Comparison of ENCODE assay signal across 22 cellular contexts in genomic region chr1:41277371-41277994, GRCh38. TPM values are rescaled to one million over a fixed set of nuclear protein-coding genes. Genes with fewer than 3 reads are reported as not detected.
A peak's percentile ranks its signal among the peaks of the same experiment; 100 is the strongest.
DNase-seq lines count a peak whose midpoint lies in the region; ATAC-seq, FAIRE-seq and TF ChIP-seq lines count a peak whose summit lies in the region.
"Had no signal": no experiment of that assay in that cellular context is flagged by ENCODE, and none has a peak within 500 bp of the region (broad histone marks: within the 10 kb centered on the region; RNA-seq: fewer than 3 reads in every experiment).

No MANE protein-coding gene starts in this region.

- H3K27ac Mint-ChIP-seq in GM23338 (no peak overlapping the region), memory B cell (no peak overlapping the region), WTC11 (no peak overlapping the region)
- H3K27ac Mint-ChIP-seq: activated CD8-positive, alpha-beta T cell treated with anti-CD3 and anti-CD28 coated beads, Interleukin-2, amount 10 ng/mL, durations not matched to agents 7 days and 5 days had no signal

- CTCF ChIA-PET in WTC11 (lab: Charles Lee) = interaction anchor here (0.9 to 2.7 kb wide), 6 partner anchors 14 to 206 kb away, joined by 3 to 16 read pairs (median 4); partner anchors contain the start of genes EDN2 and FOXO6

- H3K27ac ChIP-seq in GM23338 (ENCODE audit: low read depth) (no peak overlapping the region), WERI-Rb-1 (no peak overlapping the region), small intestine (ENCODE audit: low read depth in 1 of 2, low read length in 1 of 2) (no peak overlapping the region)
- H3K27ac ChIP-seq: KMS-11, SJCRH30, suprapubic skin had no signal

- H3K9me3 ChIP-seq in WERI-Rb-1 (ENCODE audit: severe bottlenecking) (no peaks in the 10 kb centered on the region), small intestine (ENCODE audit: control insufficient read depth, low read depth) (no peaks in the 10 kb centered on the region)
- H3K9me3 ChIP-seq: SJCRH30, suprapubic skin had no signal

- H3K9me2 ChIP-seq in GM23338 (ENCODE audit: insufficient read depth) = no peaks in the 10 kb centered on the region

- H3K79me2 ChIP-seq in GM23338 (replicated peaks; ENCODE audit: insufficient read depth) = no peaks in the 10 kb centered on the region

- no peaks in the 10 kb centered on the region for H3K4me1 ChIP-seq in GM23338 (ENCODE audit: insufficient read depth)
- no peaks in the 10 kb centered on the region for H3K4me1 ChIP-seq in small intestine (ENCODE audit: control insufficient read depth in 2 of 2, insufficient read depth in 1 of 2, low read depth in 1 of 2, low read length in 1 of 2)
- H3K4me1 ChIP-seq: SJCRH30 had no signal

- no peak overlapping the region for H3K4me3 Mint-ChIP-seq in GM23338
- no peak overlapping the region for H3K4me3 Mint-ChIP-seq in memory B cell
- H3K4me3 Mint-ChIP-seq in WTC11 = no peak overlapping the region
- H3K4me3 Mint-ChIP-seq: activated CD8-positive, alpha-beta T cell treated with anti-CD3 and anti-CD28 coated beads, Interleukin-2, amount 10 ng/mL, durations not matched to agents 7 days and 5 days had no signal

- H3F3A ChIP-seq in GM23338 (replicated peaks; ENCODE audit: low read depth) = no peaks in the 10 kb centered on the region

- H3K4me1 Mint-ChIP-seq in GM23338 (peaks cover 6% of the 10 kb centered on the region; the same call in 2 of the 3 replicates), memory B cell (no peaks in the 10 kb centered on the region), WTC11 (no peaks in the 10 kb centered on the region)

- no peak for FAIRE-seq in small intestine (lab: Jason Lieb, UNC)
- FAIRE-seq: D721Med, GM18507, TTC549 had no signal

- H3K27me3 ChIP-seq in GM23338 (ENCODE audit: insufficient read depth) = no peaks in the 10 kb centered on the region
- no peaks in the 10 kb centered on the region for H3K27me3 ChIP-seq in WERI-Rb-1 (ENCODE audit: insufficient read depth, low read depth, severe bottlenecking)
- H3K27me3 ChIP-seq in small intestine (ENCODE audit: control insufficient read depth in 2 of 2, insufficient read depth in 2 of 2, low read length in 2 of 2) = peaks cover 0 to 3% of the 10 kb centered on the region in 2 donors
- H3K27me3 ChIP-seq: suprapubic skin had no signal

- no peaks in the 10 kb centered on the region for H3K36me3 ChIP-seq in GM23338 (ENCODE audit: insufficient read depth)
- no peaks in the 10 kb centered on the region for H3K36me3 ChIP-seq in WERI-Rb-1
- H3K36me3 ChIP-seq in small intestine (ENCODE audit: control insufficient read depth in 2 of 2, insufficient read depth in 2 of 2, low read length in 2 of 2) = no peaks in the 10 kb centered on the region
- H3K36me3 ChIP-seq: SJCRH30, suprapubic skin had no signal

- no peaks in the 10 kb centered on the region for H3K9me3 Mint-ChIP-seq in GM23338
- H3K9me3 Mint-ChIP-seq in memory B cell = no peaks in the 10 kb centered on the region
- H3K9me3 Mint-ChIP-seq in WTC11 = no peaks in the 10 kb centered on the region

- peak overlapping the region; percentile 63 for H2AFZ ChIP-seq in GM23338

- POLR2A ChIA-PET in WTC11 (lab: Charles Lee) = no interaction called here

- H3K4me3 ChIP-seq in GM23338 (no peak overlapping the region), WERI-Rb-1 (ENCODE audit: low read depth, low read length) (no peak overlapping the region), small intestine (ENCODE audit: low read depth in 1 of 2, low read length in 2 of 2) (no peak overlapping the region)
- H3K4me3 ChIP-seq: SJCRH30, suprapubic skin had no signal

- ATAC-seq in GM23338 = peak; percentile 54
- ATAC-seq in memory B cell (ENCODE audit: low read depth) = peak; percentile 34
- no peak for ATAC-seq in WTC11
- ATAC-seq: activated CD8-positive, alpha-beta T cell treated with anti-CD3 and anti-CD28 coated beads, Interleukin-2, amount 10 ng/mL, durations not matched to agents 7 days and 5 days had no signal

- WGBS in small intestine, 3 donors = 52 to 78% (median 67%) methylated on average over 12 of the region's 12 CpGs

- H3K36me3 Mint-ChIP-seq in GM23338 (ENCODE audit: low read depth) (no peaks in the 10 kb centered on the region), memory B cell (no peaks in the 10 kb centered on the region), WTC11 (no peaks in the 10 kb centered on the region)

- in situ Hi-C loops in GM13976 (cut with MboI; ENCODE audit: low sequenced_read_pairs, unreplicated experiment) = no loop called here

- peaks cover 3% of the 10 kb centered on the region for H3K27me3 Mint-ChIP-seq in GM23338 (ENCODE audit: insufficient read depth, low read depth, poor library complexity)
- H3K27me3 Mint-ChIP-seq in memory B cell = peaks cover 23% of the 10 kb centered on the region
- no peaks in the 10 kb centered on the region for H3K27me3 Mint-ChIP-seq in WTC11 (ENCODE audit: low read depth)

- no peak overlapping the region for H3K4me2 ChIP-seq in GM23338
- H3K4me2 ChIP-seq: KMS-11 had no signal

- TF ChIP-seq CTCF in GM23338 (conservative IDR thresholded peaks at IDR 0.05; ENCODE audit: low read depth in 2 of 2) = no peak
- TF ChIP-seq CTCF in WERI-Rb-1 (IDR thresholded peaks at IDR 0.05; ENCODE audit: low read depth, low read length) = no peak
- TF ChIP-seq CTCF in WTC11 (IDR thresholded peaks at IDR 0.05) = no peak
- no peak for TF ChIP-seq CTCF in GM13976 (IDR thresholded peaks at IDR 0.05; ENCODE audit: borderline replicate concordance, control extremely low read depth, extremely low read depth, insufficient read depth, missing control alignments)

- DNase-seq in GM23338 (ENCODE audit: low spot score) (peak; percentile 2), NCI-H2107 (lab: John Stamatoyannopoulos, UW) (peak; percentile 16), WERI-Rb-1 (peak; percentile 30), memory B cell (ENCODE audit: low spot score in 2 of 2) (no peak), WTC11 (ENCODE audit: low spot score) (no peak), COR-L47 (lab: John Stamatoyannopoulos, UW) (no peak), GM13976 (ENCODE audit: low spot score) (no peak), small intestine (no peak)
- DNase-seq: activated CD8-positive, alpha-beta T cell treated with anti-CD3 and anti-CD28 coated beads, Interleukin-2, amount 10 ng/mL, durations not matched to agents 7 days and 5 days; central memory CD4-positive, alpha-beta T cell; foreskin fibroblast; NCI-H1694 treated with DMSO at 0.1 percent for 48 hours; NCI-H82; nucleus accumbens; SJCRH30; stimulated activated CD4-positive, alpha-beta T cell treated with anti-CD3 and anti-CD28 coated beads, Interleukin-4, amount 100 ng/mL, for 1 hour; stimulated activated CD8-positive, alpha-beta memory T cell treated with anti-CD3 and anti-CD28 coated beads, Interleukin-4, amount 100 ng/mL, for 48 hours had no signal

- no peaks in the 10 kb centered on the region for H4K20me1 ChIP-seq in GM23338 (replicated peaks; ENCODE audit: insufficient read depth)

TF ChIP-seq in GM23338, 12 proteins besides CTCF, POLR2A, EP300 and RAD21 (continues in another document):
- TF ChIP-seq ZNF114 (CRISPR knock-in tag; IDR thresholded peaks at IDR 0.05) (no peak), EZH2phosphoT487 (IDR thresholded peaks at IDR 0.05; ENCODE audit: unreplicated experiment) (no peak)

TF ChIP-seq in WTC11, 78 proteins besides CTCF, POLR2A, EP300 and RAD21 (continues in another document):
- TF ChIP-seq ZNF671 (CRISPR knock-in tag; IDR thresholded peaks at IDR 0.05) (no peak), CREM (CRISPR knock-in tag; IDR thresholded peaks at IDR 0.05) (no peak), MAX (CRISPR knock-in tag; IDR thresholded peaks at IDR 0.05) (no peak), USF2 (CRISPR knock-in tag; IDR thresholded peaks at IDR 0.05) (no peak), OVOL2 (CRISPR knock-in tag; IDR thresholded peaks at IDR 0.05; ENCODE audit: borderline replicate concordance) (no peak), AR (CRISPR knock-in tag; IDR thresholded peaks at IDR 0.05) (no peak)

RNA-seq across cellular contexts. Expression of gene SCMH1, which starts 35.4 kb away (rescaled TPM):
- total RNA-seq in GM23338 (2014; rRNA removed; shearing (Covaris generic)) = 10.8 and 19.4 TPM in 2 replicates
- polyA plus RNA-seq in GM23338 (2016; fragmentation: Nextera tagmentation; extraction: Ambion mirVana) = 11.6 and 15.0 TPM in 2 replicates
- total RNA-seq in WTC11 (2021) = 14.9 to 19.4 TPM (median 17.2 TPM) in 3 replicates
- 10 to 100 TPM; 14.5 to 23.2 (median 22.5) TPM for polyA plus RNA-seq in small intestine

Comparison
In these comparisons a context has a peak if more than half of its experiments do, and no peak if none do; other contexts are left out.
1. DNase-seq: peak in GM23338 (single experiment), NCI-H2107 (single experiment) and WERI-Rb-1 (single experiment); none in memory B cell (0 of 2), WTC11 (single experiment), COR-L47 (single experiment), GM13976 (single experiment) and small intestine (single experiment).